ENCODE assay signal across 22 cellular contexts in the genomic region with DNA sequence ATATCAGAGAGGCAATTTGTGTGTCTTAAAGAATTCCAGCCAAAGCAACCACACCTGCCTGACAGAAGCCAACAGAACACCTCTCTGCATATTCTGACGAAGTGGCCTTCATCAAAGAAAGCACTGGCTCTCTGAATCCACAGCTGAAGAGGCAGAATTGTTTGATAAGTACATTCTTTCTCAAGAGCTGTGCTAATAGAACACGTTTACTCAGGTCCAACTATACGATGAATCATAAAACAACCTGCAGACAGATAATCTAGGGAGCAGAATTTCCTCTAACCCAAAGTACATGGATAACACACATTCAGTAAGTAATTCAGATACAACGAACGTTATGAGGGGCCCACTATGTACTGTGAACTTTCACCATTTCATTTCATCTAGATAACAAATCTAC. TPM values are rescaled to one million over a fixed set of nuclear protein-coding genes. Genes with fewer than 3 reads are reported as not detected.
A peak's percentile ranks its signal among the peaks of the same experiment; 100 is the strongest.
DNase-seq lines count a peak whose midpoint lies in the region; ATAC-seq and TF ChIP-seq lines count a peak whose summit lies in the region.
"Had no signal": no experiment of that assay in that cellular context is flagged by ENCODE, and none has a peak within 500 bp of the region (broad histone marks: within the 10 kb centered on the region; RNA-seq: fewer than 3 reads in every experiment).

No MANE protein-coding gene starts in this region.

- no peaks in the 10 kb centered on the region for H3K79me2 ChIP-seq in mammary epithelial cell (ENCODE audit: insufficient read depth, low read length)

- no peaks in the 10 kb centered on the region for H3K27me3 ChIP-seq in mammary epithelial cell (ENCODE audit: insufficient read depth, low read length)
- peaks cover 0 to 5% of the 10 kb centered on the region in 2 donors for H3K27me3 ChIP-seq in left lung

- H3K4me1 ChIP-seq in mammary epithelial cell (ENCODE audit: insufficient read depth, low read length) = peaks cover 24% of the 10 kb centered on the region
- peaks cover 0 to 6% of the 10 kb centered on the region in 2 donors for H3K4me1 ChIP-seq in left lung

- H2AFZ ChIP-seq in mammary epithelial cell (ENCODE audit: low read depth, low read length) = no peak overlapping the region
- H2AFZ ChIP-seq: GM23338, PC-9 had no signal

- H3K9me3 ChIP-seq in mammary epithelial cell (replicated peaks; ENCODE audit: insufficient read depth, low read length) (no peaks in the 10 kb centered on the region), left lung (no peaks in the 10 kb centered on the region)
- H3K9me3 ChIP-seq: SK-N-SH had no signal

- no peak overlapping the region for H3K9ac ChIP-seq in mammary epithelial cell (ENCODE audit: insufficient read depth, low read length)
- H3K9ac ChIP-seq: SK-N-SH had no signal

- no peak overlapping the region for H3K27ac ChIP-seq in mammary epithelial cell (ENCODE audit: insufficient read depth, low read depth, low read length)
- no peak overlapping the region for H3K27ac ChIP-seq in left lung
- H3K27ac ChIP-seq: PC-9 had no signal

- dilution Hi-C loops in mammary epithelial cell (cut with HindIII; ENCODE audit: low sequenced_read_pairs) = no loop called here

- intact Hi-C loops in mammary epithelial cell (cut with micrococcal nuclease) (no loop called here), left lung (cut with DNase I) (no loop called here)

- ATAC-seq in left lung = peak; percentile 60
- ATAC-seq: GM23338, Right ventricle myocardium inferior had no signal

- CTCF ChIA-PET in mammary epithelial cell (lab: Charles Lee; ENCODE audit: low non-redundant PET) = no interaction called here

- no peaks in the 10 kb centered on the region for H4K20me1 ChIP-seq in mammary epithelial cell (ENCODE audit: insufficient read depth, low read length)

- DNase-seq in COLO668 (lab: John Stamatoyannopoulos, UW; ENCODE audit: unreplicated experiment) (peak; percentile 24), NCI-H1105 treated with DMSO at 0.1 percent for 48 hours (lab: John Stamatoyannopoulos, UW) (peak; percentile 61), mammary epithelial cell (peak; percentile 21), left lung (no peak), KBM-7 (no peak), SW 1271 (lab: John Stamatoyannopoulos, UW) (no peak), NCI-H2029 (lab: John Stamatoyannopoulos, UW) (no peak), NCI-H82 (lab: John Stamatoyannopoulos, UW) (no peak)
- DNase-seq: DND-41; GF-D8; KG1; NCI-H1092; NCI-H187; NCI-H2171 treated with DMSO at 0.1 percent for 48 hours; NCI-H526 treated with DMSO at 0.1 percent for 48 hours; NK-92 treated with Interleukin-12 subunit alpha and Interleukin-12 subunit beta, amount 100 ng/mL, for 24 hours; PC-9; SK-N-SH had no signal

- H3K36me3 ChIP-seq in mammary epithelial cell (ENCODE audit: insufficient read depth, low read length) (no peaks in the 10 kb centered on the region), left lung (no peaks in the 10 kb centered on the region)

- H3K4me2 ChIP-seq in mammary epithelial cell (ENCODE audit: insufficient read depth, low read depth, low read length) = peak overlapping the region; percentile 40
- H3K4me2 ChIP-seq: PC-9, SK-N-SH had no signal

- in situ Hi-C loops in mammary epithelial cell (cut with MboI; ENCODE audit: low sequenced_read_pairs in 2 of 2) = no loop called here
- in situ Hi-C loops in KBM-7 (cut with MboI; ENCODE audit: low pct_unique_long_range_greater_than_20kb, low sequenced_read_pairs) = no loop called here

- 61% methylated on average over 5 of the region's 5 CpGs for WGBS in mammary epithelial cell (ENCODE audit: low coverage, missing lambda C conversion rate)

- no peak for TF ChIP-seq CTCF in mammary epithelial cell (conservative IDR thresholded peaks at IDR 0.05 in 1 of 2, IDR thresholded peaks at IDR 0.05 in 1 of 2; ENCODE audit: extremely low read depth in 1 of 2, insufficient read depth in 1 of 2, low read depth in 1 of 2, low read length in 2 of 2)
- no peak for TF ChIP-seq CTCF in left lung (IDR thresholded peaks at IDR 0.05)

- BruUV-seq in mammary epithelial cell (replicated peaks; lab: Mats Ljungman, UMichigan) = no TSS peak

- H3K4me3 ChIP-seq in mammary epithelial cell (replicated peaks in 1 of 3; ENCODE audit: insufficient read depth in 1 of 3, low read depth in 2 of 3, low read length in 3 of 3) (no peak overlapping the region), left lung (no peak overlapping the region)
- H3K4me3 ChIP-seq: GM23338, PC-9 had no signal

RNA-seq across cellular contexts. Expression of gene ALDH1A2, which starts 25.4 kb away (rescaled TPM):
- total RNA-seq in mammary epithelial cell (under 1 TPM in 1 of 2 donors, not detected in 1; 0.47 TPM), left lung (10 to 100 TPM in 1 of 2 donors, 1 to 10 TPM in 1; 3.7 to 26.6 TPM)
- 0.15 TPM for polyA plus RNA-seq in mammary epithelial cell
- polyA minus RNA-seq in mammary epithelial cell = not detected
- total RNA-seq: A172; T-helper 1 cell treated with Interleukin-12 subunit alpha and Interleukin-12 subunit beta and Interleukin-4 antibody, amounts not matched to agents 30 ng/mL and 1 ng/mL, for 36 hours had no signal
- polyA plus RNA-seq: GM23338, SK-N-SH had no signal

Comparison
In these comparisons a context has a peak if more than half of its experiments do, and no peak if none do; other contexts are left out.
1. DNase-seq: peak in COLO668 (single experiment), NCI-H1105 treated with DMSO at 0.1 percent for 48 hours (single experiment) and mammary epithelial cell (single experiment); none in left lung (0 of 2), KBM-7 (single experiment), SW 1271 (0 of 2), NCI-H2029 (single experiment) and NCI-H82 (single experiment).